2 cellular contexts compared by ENCODE assay signal in genomic region chr16:77282345-77282744, GRCh38.
TF ChIP-seq lines count a peak whose summit lies in the region.

No MANE protein-coding gene starts in this region.

TF ChIP-seq in IMR-90, 13 proteins besides CTCF, POLR2A, EP300 and RAD21:
- TF ChIP-seq NFE2L2 (IDR thresholded peaks at IDR 0.05; ENCODE audit: low read depth, low read length) (no peak), USF2 (IDR thresholded peaks at IDR 0.05; ENCODE audit: low read depth, low read length) (no peak), SMC3 (IDR thresholded peaks at IDR 0.05; ENCODE audit: low read depth, low read length) (no peak), ELK1 (IDR thresholded peaks at IDR 0.05; ENCODE audit: borderline replicate concordance, low read depth, low read length) (no peak), MAFK (IDR thresholded peaks at IDR 0.05; ENCODE audit: low read depth, low read length) (peak; percentile 69), RCOR1 (IDR thresholded peaks at IDR 0.05; ENCODE audit: insufficient replicate concordance, low read length) (no peak), CHD1 (IDR thresholded peaks at IDR 0.05; ENCODE audit: low read depth, low read length) (no peak)

TF ChIP-seq in endothelial cell of umbilical vein, 7 proteins besides CTCF, POLR2A, EP300 and RAD21:
- TF ChIP-seq EZH2 (IDR thresholded peaks at IDR 0.05; ENCODE audit: borderline replicate concordance, low read depth, low read length, severe bottlenecking) (no peak), POLR2AphosphoS5 (IDR thresholded peaks at IDR 0.05; ENCODE audit: insufficient read depth, low read depth, low read length) (no peak), JUN (IDR thresholded peaks at IDR 0.05; ENCODE audit: borderline replicate concordance, insufficient read depth, insufficient read length, low read depth) (no peak), FOS (IDR thresholded peaks at IDR 0.05; ENCODE audit: borderline replicate concordance, insufficient read depth, low read length) (no peak)
TF ChIP-seq in endothelial cell of umbilical vein: peak in this region for 0.
